Comparison of ENCODE assay signal across 23 cellular contexts in the genomic region with DNA sequence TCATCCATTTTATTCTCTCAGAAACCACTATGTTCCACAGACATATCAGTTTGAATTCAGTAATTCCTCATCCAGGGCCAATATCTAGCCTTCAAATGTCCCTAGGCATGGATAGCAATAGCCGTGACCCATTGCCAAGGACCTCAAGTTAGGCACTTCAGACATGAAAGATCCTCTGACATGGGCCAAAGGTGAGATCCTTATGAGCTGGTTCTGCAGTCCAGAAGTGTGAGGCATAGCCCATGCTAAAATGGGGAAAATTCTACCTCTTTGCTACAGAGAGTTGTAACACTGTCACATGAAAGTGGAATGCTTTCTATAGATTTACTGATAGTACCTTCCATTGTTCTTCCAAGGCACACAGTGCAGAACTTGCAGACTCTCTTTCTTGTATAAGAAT.
DNase-seq lines count a peak whose midpoint lies in the region; ATAC-seq lines count a peak whose summit lies in the region.
"Had no signal": no experiment of that assay in that cellular context is flagged by ENCODE, and none has a peak within 500 bp of the region (broad histone marks: within the 10 kb centered on the region; RNA-seq: fewer than 3 reads in every experiment).

No MANE protein-coding gene starts in this region.

- DNase-seq in mesendoderm (peak; percentile 34), NCI-H2107 (lab: John Stamatoyannopoulos, UW) (no peak), mucosa of gallbladder (ENCODE audit: low spot score) (no peak)
- DNase-seq: 8988T, ACHN, DMS153, DND-41, NCI-H1048, NCI-H1417, NCI-H1694, NCI-H2081, NCI-H2171, NCI-H226, NCI-H510A, NCI-H69, PC-3, SK-N-SH, T-helper 17 cell had no signal

- no CpG with 5 or more reads among the region's 1 CpG for WGBS in mesendoderm (ENCODE audit: extremely low coverage, insufficient coverage, low lambda C conversion rate)

- H3K27ac ChIP-seq in mesendoderm (ENCODE audit: low read depth, low read length): no peak overlapping the region

- H4K5ac ChIP-seq in mesendoderm (ENCODE audit: low read length): no peak overlapping the region

- no peak overlapping the region for H3K4me2 ChIP-seq in mesendoderm (ENCODE audit: low read length)
- H3K4me2 ChIP-seq: SK-N-SH had no signal

- H3K79me1 ChIP-seq in mesendoderm (ENCODE audit: low read length): no peaks in the 10 kb centered on the region

- no peak overlapping the region for H2BK5ac ChIP-seq in mesendoderm (ENCODE audit: low read length)

- no peak overlapping the region for H2BK15ac ChIP-seq in mesendoderm (replicated peaks; ENCODE audit: low read depth)

- no peaks in the 10 kb centered on the region for H3K79me2 ChIP-seq in mesendoderm (ENCODE audit: control insufficient read depth, insufficient read depth, low read length)

- no peak overlapping the region for H3K56ac ChIP-seq in mesendoderm (ENCODE audit: low read length)

- no peak overlapping the region for H2AK5ac ChIP-seq in mesendoderm (ENCODE audit: low read length)

- H3K4ac ChIP-seq in mesendoderm (ENCODE audit: low read depth, low read length): no peak overlapping the region

- no peak overlapping the region for H3K18ac ChIP-seq in mesendoderm (ENCODE audit: low read length)

- H3K36me3 ChIP-seq in mesendoderm (ENCODE audit: control insufficient read depth, insufficient read depth, low read length): no peaks in the 10 kb centered on the region

- no peaks in the 10 kb centered on the region for H3K4me1 ChIP-seq in mesendoderm (ENCODE audit: control insufficient read depth, low read depth, low read length)

- H4K8ac ChIP-seq in mesendoderm (ENCODE audit: low read depth, low read length): no peak overlapping the region

- H2BK120ac ChIP-seq in mesendoderm (ENCODE audit: low read depth, low read length): no peak overlapping the region

- no peaks in the 10 kb centered on the region for H3K27me3 ChIP-seq in mesendoderm (ENCODE audit: insufficient read depth, low read length, poor library complexity)

- no peak overlapping the region for H3K23ac ChIP-seq in mesendoderm (ENCODE audit: low read length)

- H3K9ac ChIP-seq in mesendoderm (ENCODE audit: low read length): no peak overlapping the region
- H3K9ac ChIP-seq: SK-N-SH had no signal

- no peak overlapping the region for H3K4me3 ChIP-seq in mesendoderm (ENCODE audit: low read length)

- ATAC-seq in GM18511 (IDR thresholded peaks at IDR 0.05; ENCODE audit: unreplicated experiment): peak; percentile 10
- ATAC-seq in GM19025 (IDR thresholded peaks at IDR 0.05; ENCODE audit: low read depth, unreplicated experiment): peak; percentile 16
- ATAC-seq in HG03432 (IDR thresholded peaks at IDR 0.05; ENCODE audit: unreplicated experiment): peak; percentile 7
- no peak for ATAC-seq in HG03159 (IDR thresholded peaks at IDR 0.05; ENCODE audit: unreplicated experiment)
- no peak for ATAC-seq in GM19455 (IDR thresholded peaks at IDR 0.05; ENCODE audit: unreplicated experiment)
- ATAC-seq: PC-3, T-helper 17 cell had no signal

Comparison
In these comparisons a context has a peak if more than half of its experiments do, and no peak if none do; other contexts are left out.
1. ATAC-seq: peak in GM18511 (single experiment), GM19025 (single experiment) and HG03432 (single experiment); none in HG03159 (single experiment) and GM19455 (single experiment).